Comparison of ENCODE assay signal across 25 cellular contexts in genomic region chr14:21866479-21866878, GRCh38.
A peak's percentile ranks its signal among the peaks of the same experiment; 100 is the strongest.
DNase-seq lines count a peak whose midpoint lies in the region; ATAC-seq, FAIRE-seq and TF ChIP-seq lines count a peak whose summit lies in the region.
"Had no signal": no experiment of that assay in that cellular context is flagged by ENCODE, and none has a peak within 500 bp of the region (broad histone marks: within the 10 kb centered on the region; RNA-seq: fewer than 3 reads in every experiment).

No MANE protein-coding gene starts in this region.

- dilution Hi-C loops in keratinocyte (cut with MboI; ENCODE audit: extremely low pct_ligation_motif_present, low sequenced_read_pairs): no loop called here

- no peaks in the 10 kb centered on the region for H3K27me3 ChIP-seq in GM23248 (replicated peaks; ENCODE audit: insufficient read depth)
- H3K27me3 ChIP-seq in keratinocyte (ENCODE audit: control insufficient read depth, extremely low read depth, insufficient read depth, low read length): peaks cover 3% of the 10 kb centered on the region

- H3K9me2 ChIP-seq in GM23248 (ENCODE audit: insufficient read depth): no peaks in the 10 kb centered on the region

- H3K36me3 ChIP-seq in GM23248 (ENCODE audit: low read depth) (no peaks in the 10 kb centered on the region), keratinocyte (ENCODE audit: control insufficient read depth in 2 of 2, extremely low read depth in 1 of 2, insufficient read depth in 2 of 2, low read length in 2 of 2) (no peaks in the 10 kb centered on the region)
- H3K36me3 ChIP-seq: thyroid gland had no signal

- DNase-seq in activated CD4-positive, alpha-beta T cell treated with anti-CD3 and anti-CD28 coated beads, Interleukin-2, amount 10 ng/mL, durations not matched to agents 7 days and 5 days: no peak
- DNase-seq in activated CD4-positive, alpha-beta T cell treated with anti-CD3 and anti-CD28 coated beads for 4 hours: no peak
- DNase-seq in GM23248 (peak; percentile 18), keratinocyte (ENCODE audit: low read depth, low spot score) (no peak), NCI-H1436 treated with DMSO at 0.1 percent for 48 hours (lab: John Stamatoyannopoulos, UW) (no peak), NCI-H128 (lab: John Stamatoyannopoulos, UW; ENCODE audit: unreplicated experiment) (no peak)
- no peak for DNase-seq in activated naive CD8-positive, alpha-beta T cell treated with anti-CD3 and anti-CD28 coated beads for 36 hours
- DNase-seq: activated CD8-positive, alpha-beta memory T cell treated with anti-CD3 and anti-CD28 coated beads, Interleukin-2, amount 50 U/mL, for 48 hours; endodermal cell; glutamatergic neuron; Kasumi-1; mesendoderm; NCI-H1048; NCI-H1930; NCI-H2227 treated with DMSO at 0.1 percent for 48 hours; NCI-H748 treated with DMSO at 0.1 percent for 48 hours; occipital lobe; stimulated activated CD4-positive, alpha-beta T cell treated with anti-CD3 and anti-CD28 coated beads, Interleukin-2, amount 100 ng/mL, for 48 hours; stimulated activated naive CD4-positive, alpha-beta T cell treated with Interleukin-2 at 50 U/mL for 16 hours; thyroid gland had no signal

- H3K4me1 ChIP-seq in GM23248 (ENCODE audit: insufficient read depth) (0 out of 2 replicates have a peak, but pooled peaks cover 4% of the 10 kb centered on the region), keratinocyte (ENCODE audit: control insufficient read depth, extremely low read depth, insufficient read depth, low read length) (peaks cover 31% of the 10 kb centered on the region)
- H3K4me1 ChIP-seq: thyroid gland had no signal

- H3K9me3 ChIP-seq in GM23248 (ENCODE audit: low read depth) (no peaks in the 10 kb centered on the region), keratinocyte (ENCODE audit: control insufficient read depth, low read depth, low read length) (no peaks in the 10 kb centered on the region)
- H3K9me3 ChIP-seq: thyroid gland had no signal

- CTCF ChIA-PET in activated CD4-positive, alpha-beta T cell treated with anti-CD3 and anti-CD28 coated beads, Interleukin-2, amount 10 ng/mL, durations not matched to agents 7 days and 5 days (lab: Charles Lee): no interaction called here

- H3K9me3 Mint-ChIP-seq in activated CD4-positive, alpha-beta T cell treated with anti-CD3 and anti-CD28 coated beads, Interleukin-2, amount 10 ng/mL, durations not matched to agents 7 days and 5 days: no peaks in the 10 kb centered on the region
- H3K9me3 Mint-ChIP-seq in activated naive CD8-positive, alpha-beta T cell treated with anti-CD3 and anti-CD28 coated beads for 36 hours: peaks cover 2% of the 10 kb centered on the region
- H3K9me3 Mint-ChIP-seq: brain, endodermal cell had no signal

- no peak overlapping the region for H3K4me3 Mint-ChIP-seq in activated CD4-positive, alpha-beta T cell treated with anti-CD3 and anti-CD28 coated beads, Interleukin-2, amount 10 ng/mL, durations not matched to agents 7 days and 5 days
- H3K4me3 Mint-ChIP-seq in activated naive CD8-positive, alpha-beta T cell treated with anti-CD3 and anti-CD28 coated beads for 36 hours: peak overlapping the region; percentile 56
- H3K4me3 Mint-ChIP-seq: brain, endodermal cell had no signal

- H3K27ac ChIP-seq in GM23248 (no peak overlapping the region), keratinocyte (ENCODE audit: control insufficient read depth, insufficient read depth, low read length) (no peak overlapping the region)
- H3K27ac ChIP-seq: thyroid gland had no signal

- H3K4me3 ChIP-seq in GM23248 (no peak overlapping the region), keratinocyte (ENCODE audit: control insufficient read depth in 2 of 3, extremely low read depth in 1 of 3, insufficient read depth in 2 of 3, low read depth in 1 of 3, low read length in 3 of 3) (no peak overlapping the region)
- H3K4me3 ChIP-seq: thyroid gland had no signal

- POLR2A ChIA-PET in activated CD4-positive, alpha-beta T cell treated with anti-CD3 and anti-CD28 coated beads, Interleukin-2, amount 10 ng/mL, durations not matched to agents 7 days and 5 days (lab: Charles Lee): no interaction called here

- peak; percentile 63 for FAIRE-seq in keratinocyte (lab: Jason Lieb, UNC)
- FAIRE-seq: A204.1, colon had no signal

- TF ChIP-seq CTCF in keratinocyte (optimal IDR thresholded peaks at IDR 0.05 in 1 of 3, IDR thresholded peaks at IDR 0.05 in 1 of 3, conservative IDR thresholded peaks at IDR 0.05 in 1 of 3; ENCODE audit: extremely low read depth in 1 of 3, insufficient read depth in 2 of 3, low read length in 3 of 3): no peak

- peaks cover 28% of the 10 kb centered on the region for H3K4me1 Mint-ChIP-seq in activated CD4-positive, alpha-beta T cell treated with anti-CD3 and anti-CD28 coated beads, Interleukin-2, amount 10 ng/mL, durations not matched to agents 7 days and 5 days
- peaks cover 25% of the 10 kb centered on the region for H3K4me1 Mint-ChIP-seq in activated naive CD8-positive, alpha-beta T cell treated with anti-CD3 and anti-CD28 coated beads for 36 hours
- H3K4me1 Mint-ChIP-seq: brain, endodermal cell had no signal

- in situ Hi-C loops in GM23248 (cut with MboI): no loop called here

- H3K36me3 Mint-ChIP-seq in activated CD4-positive, alpha-beta T cell treated with anti-CD3 and anti-CD28 coated beads, Interleukin-2, amount 10 ng/mL, durations not matched to agents 7 days and 5 days (ENCODE audit: low read depth): no peaks in the 10 kb centered on the region
- peaks cover 11% of the 10 kb centered on the region for H3K36me3 Mint-ChIP-seq in activated naive CD8-positive, alpha-beta T cell treated with anti-CD3 and anti-CD28 coated beads for 36 hours
- H3K36me3 Mint-ChIP-seq: brain had no signal

- H3K79me2 ChIP-seq in GM23248 (ENCODE audit: insufficient read depth): no peaks in the 10 kb centered on the region
- H3K79me2 ChIP-seq in keratinocyte (ENCODE audit: control insufficient read depth, insufficient read depth, low read length): no peaks in the 10 kb centered on the region

- no peaks in the 10 kb centered on the region for H3F3A ChIP-seq in GM23248 (ENCODE audit: insufficient read depth)

- H3K9ac ChIP-seq in GM23248 (no peak overlapping the region), keratinocyte (ENCODE audit: control insufficient read depth, extremely low read depth, insufficient read depth, low read length) (no peak overlapping the region)

- no peak for ATAC-seq in HG03442 (IDR thresholded peaks at IDR 0.05; ENCODE audit: unreplicated experiment)
- ATAC-seq: Right ventricle myocardium inferior had no signal

- peaks cover 4% of the 10 kb centered on the region for H3K27me3 Mint-ChIP-seq in activated CD4-positive, alpha-beta T cell treated with anti-CD3 and anti-CD28 coated beads, Interleukin-2, amount 10 ng/mL, durations not matched to agents 7 days and 5 days
- H3K27me3 Mint-ChIP-seq in activated naive CD8-positive, alpha-beta T cell treated with anti-CD3 and anti-CD28 coated beads for 36 hours: no peaks in the 10 kb centered on the region

- H2AFZ ChIP-seq in GM23248 (no peak overlapping the region), keratinocyte (ENCODE audit: control insufficient read depth, low read length) (no peak overlapping the region)

- H3K27ac Mint-ChIP-seq in activated CD4-positive, alpha-beta T cell treated with anti-CD3 and anti-CD28 coated beads, Interleukin-2, amount 10 ng/mL, durations not matched to agents 7 days and 5 days: peak overlapping the region; percentile 9
- peak overlapping the region; percentile 56 for H3K27ac Mint-ChIP-seq in activated naive CD8-positive, alpha-beta T cell treated with anti-CD3 and anti-CD28 coated beads for 36 hours
- H3K27ac Mint-ChIP-seq: brain, endodermal cell had no signal

- no peak overlapping the region for H3K4me2 ChIP-seq in GM23248 (ENCODE audit: unreplicated experiment)
- no peak overlapping the region for H3K4me2 ChIP-seq in keratinocyte (ENCODE audit: control insufficient read depth, extremely low read depth, insufficient read depth, low read depth, low read length)

- H3K9me1 ChIP-seq in keratinocyte (ENCODE audit: control insufficient read depth, extremely low read depth, insufficient read depth, low read length): no peaks in the 10 kb centered on the region

- H4K20me1 ChIP-seq in GM23248 (ENCODE audit: insufficient read depth): no peaks in the 10 kb centered on the region
- no peaks in the 10 kb centered on the region for H4K20me1 ChIP-seq in keratinocyte (ENCODE audit: control insufficient read depth, extremely low read depth, insufficient read depth, low read length)
